In genomic region chrX:13014111-13015094, GRCh38 we compare ENCODE assay signal across 9 cellular contexts. TPM values are rescaled to one million over a fixed set of nuclear protein-coding genes. Genes with fewer than 3 reads are reported as not detected.
DNase-seq lines count a peak whose midpoint lies in the region; ATAC-seq and TF ChIP-seq lines count a peak whose summit lies in the region.
"Had no signal": no experiment of that assay in that cellular context is flagged by ENCODE, and none has a peak within 500 bp of the region (broad histone marks: within the 10 kb centered on the region; RNA-seq: fewer than 3 reads in every experiment).

No MANE protein-coding gene starts in this region.

- POLR2A ChIA-PET in T-cell (lab: Charles Lee), result interaction anchor here (1.1 to 1.5 kb wide), 3 partner anchors 9 to 37 kb away, joined by 3 to 11 read pairs (median 3); no protein-coding TSS in a partner anchor

- H3K27me3 Mint-ChIP-seq in T-cell, result peaks cover 0 to 40% of the 10 kb centered on the region in 2 donors
- H3K27me3 Mint-ChIP-seq in naive B cell, result peaks cover 0 to 33% (median 0%) of the 10 kb centered on the region in 3 donors

- peak overlapping the region; percentile 85 to 96 for H3K27ac Mint-ChIP-seq in T-cell
- H3K27ac Mint-ChIP-seq in naive B cell, result peak overlapping the region in 5 of 6 donors; percentile 14 to 66 (median 25)

- TF ChIP-seq CTCF in GM13976 (IDR thresholded peaks at IDR 0.05; ENCODE audit: borderline replicate concordance, control extremely low read depth, extremely low read depth, insufficient read depth, missing control alignments), result no peak

- ATAC-seq in GM19035 (IDR thresholded peaks at IDR 0.05; ENCODE audit: unreplicated experiment) (peak; percentile 21), HG02798 (IDR thresholded peaks at IDR 0.05; ENCODE audit: poor library complexity, unreplicated experiment) (peak; percentile 30), T-cell (replicated peaks in 1 of 4) (peak in 1 of 4 experiments; percentile 32), naive B cell (ENCODE audit: low read depth in 2 of 2) (peak; percentile 8 to 12)

- CTCF ChIA-PET in T-cell (lab: Charles Lee), result interaction anchor here (0.8 to 1.9 kb wide), 6 partner anchors 10 to 78 kb away, joined by 3 to 6 read pairs (median 3); no protein-coding TSS in a partner anchor

- H3K9me3 Mint-ChIP-seq in T-cell (no peaks in the 10 kb centered on the region), naive B cell (no peaks in the 10 kb centered on the region)

- H3K4me1 Mint-ChIP-seq in T-cell (peaks cover 58 to 68% (median 58%) of the 10 kb centered on the region in 3 donors), naive B cell (peaks cover 24 to 63% (median 36%) of the 10 kb centered on the region in 3 donors)

- DNase-seq in T-cell (no peak), naive B cell (no peak), NCI-H2081 treated with DMSO at 0.1 percent for 48 hours (lab: John Stamatoyannopoulos, UW) (no peak), NCI-H187 treated with DMSO at 0.1 percent for 48 hours (lab: John Stamatoyannopoulos, UW) (no peak), GM13976 (ENCODE audit: low spot score) (no peak)
- DNase-seq: activated CD4-positive, alpha-beta T cell treated with anti-CD3 and anti-CD28 coated beads, Interleukin-2, amount 50 U/mL, for 4 hours had no signal

- in situ Hi-C loops in GM13976 (cut with MboI; ENCODE audit: low sequenced_read_pairs, unreplicated experiment), result no loop called here

- H3K4me3 Mint-ChIP-seq in T-cell, result peak overlapping the region in 2 of 3 donors; percentile 2 to 66
- H3K4me3 Mint-ChIP-seq in naive B cell, result peak overlapping the region in 6 of 8 donors; percentile 4 to 81 (median 40)

- H3K36me3 Mint-ChIP-seq in T-cell (no peaks in the 10 kb centered on the region), naive B cell (no peaks in the 10 kb centered on the region)

RNA-seq across cellular contexts. Expression of gene FAM9C, which starts 30.0 kb away (rescaled TPM):
- total RNA-seq in T-cell, result not detected
- not detected for polyA plus RNA-seq in naive B cell (ENCODE audit: low read depth in 6 of 6)
- total RNA-seq: kidney epithelial cell had no signal

RNA-seq across cellular contexts. Expression of gene TMSB4X, which starts 39.5 kb away (rescaled TPM):
- 1,000 to 10,000 TPM; 5,030 to 6,201 (median 5,880) TPM for total RNA-seq in T-cell
- over 10,000 TPM; 18,491 to 24,142 (median 22,031) TPM for polyA plus RNA-seq in naive B cell (ENCODE audit: low read depth in 6 of 6)
